8 cellular contexts compared by ENCODE assay signal in genomic region chr17:4142107-4142900, GRCh38. TPM values are rescaled to one million over a fixed set of nuclear protein-coding genes. Genes with fewer than 3 reads are reported as not detected.
A peak's percentile ranks its signal among the peaks of the same experiment; 100 is the strongest.
DNase-seq lines count a peak whose midpoint lies in the region; ATAC-seq, FAIRE-seq and TF ChIP-seq lines count a peak whose summit lies in the region.

No MANE protein-coding gene starts in this region.

- peak overlapping the region; percentile 85 for H3K4me2 ChIP-seq in A549

- no peaks in the 10 kb centered on the region for H3K27me3 ChIP-seq in stomach smooth muscle (ENCODE audit: control insufficient read depth in 1 of 2, insufficient read depth in 2 of 2, low read length in 2 of 2)

- no peak for TF ChIP-seq POLR2A in A549 (IDR thresholded peaks at IDR 0.05; ENCODE audit: low read length)

- peak; percentile 8 to 9; a peak in 5 of 6 replicates for ATAC-seq in A549
- ATAC-seq in GM18868 (IDR thresholded peaks at IDR 0.05; ENCODE audit: unreplicated experiment) = peak; percentile 21
- ATAC-seq in HG03196 (IDR thresholded peaks at IDR 0.05; ENCODE audit: unreplicated experiment) = peak; percentile 18
- ATAC-seq in mucosa of descending colon = peak; percentile 15

- DNase-seq in A549 (ENCODE audit: low read depth in 1 of 2, low spot score in 1 of 2) = peak in 1 of 2 experiments; percentile 14
- DNase-seq in effector CD8-positive, alpha-beta T cell (lab: John Stamatoyannopoulos, UW) = peak; percentile 25
- peak; percentile 54 to 83 (median 74) for DNase-seq in mucosa of descending colon
- DNase-seq in SIG-M5 (lab: John Stamatoyannopoulos, UW) = no peak

- no peaks in the 10 kb centered on the region for H3K36me3 ChIP-seq in mucosa of descending colon (ENCODE audit: low read depth)
- peaks cover 2 to 3% of the 10 kb centered on the region in 2 donors for H3K36me3 ChIP-seq in stomach smooth muscle (ENCODE audit: control insufficient read depth in 2 of 2, insufficient read depth in 2 of 2, low read length in 2 of 2)

- CTCF ChIA-PET in A549 (lab: Yijun Ruan, JAX) = interaction anchor here (0.7 to 5.0 kb wide), 6 partner anchors 11 to 281 kb away, joined by 3 to 36 read pairs (median 3); no protein-coding TSS in a partner anchor

- TF ChIP-seq EP300 in A549 (IDR thresholded peaks at IDR 0.05) = no peak

- POLR2A ChIA-PET in A549 (lab: Yijun Ruan, JAX) = interaction anchor here (0.6 to 4.1 kb wide), 10 partner anchors 8 to 177 kb away, joined by 3 to 54 read pairs (median 7); no protein-coding TSS in a partner anchor

- TF ChIP-seq CTCF in A549 (IDR thresholded peaks at IDR 0.05) (no peak), WI38 (IDR thresholded peaks at IDR 0.05; ENCODE audit: low read depth, low read length) (no peak), mucosa of descending colon (IDR thresholded peaks at IDR 0.05) (no peak)

- WGBS in A549 (ENCODE audit: missing lambda C conversion rate) = 5% methylated on average over 25 of the region's 56 CpGs

- H3K9ac ChIP-seq in stomach smooth muscle (ENCODE audit: low read length in 2 of 2) = peak overlapping the region; percentile 88 to 100

- intact Hi-C loops in mucosa of descending colon (cut with DNase I, micrococcal nuclease) = no loop called here

- H3K4me3 ChIP-seq in A549 (peak overlapping the region; percentile 91), WI38 (ENCODE audit: low read depth, low read length) (peak overlapping the region; percentile 83), mucosa of descending colon (peak overlapping the region; percentile 96), stomach smooth muscle (ENCODE audit: low read length in 2 of 2) (peak overlapping the region; percentile 83 to 95)

- TF ChIP-seq RAD21 in A549 (conservative IDR thresholded peaks at IDR 0.05 in 1 of 2, IDR thresholded peaks at IDR 0.05 in 1 of 2) = no peak

- H3K27ac ChIP-seq in A549 = peak overlapping the region; percentile 86 to 99
- H3K27ac ChIP-seq in stomach smooth muscle (ENCODE audit: low read length) = peak overlapping the region; percentile 100

- peaks cover 27% of the 10 kb centered on the region for H3K4me1 ChIP-seq in A549
- peaks cover 52% of the 10 kb centered on the region for H3K4me1 ChIP-seq in mucosa of descending colon (ENCODE audit: low read depth)
- H3K4me1 ChIP-seq in stomach smooth muscle (ENCODE audit: control insufficient read depth, insufficient read depth, low read length) = peaks cover 22% of the 10 kb centered on the region

- FAIRE-seq in A549 (lab: Jason Lieb, UNC) = no peak

- H3K9me3 ChIP-seq in A549 = no peaks in the 10 kb centered on the region
- H3K9me3 ChIP-seq in mucosa of descending colon = no peaks in the 10 kb centered on the region
- H3K9me3 ChIP-seq in stomach smooth muscle (ENCODE audit: control insufficient read depth in 2 of 2, low read length in 2 of 2) = no peaks in the 10 kb centered on the region

TF ChIP-seq in A549, 52 proteins besides CTCF, POLR2A, EP300 and RAD21:
- TF ChIP-seq NFE2L2 (conservative IDR thresholded peaks at IDR 0.05; ENCODE audit: low read length) (no peak), RARB (CRISPR knock-in tag; IDR thresholded peaks at IDR 0.05) (no peak), CHD4 (IDR thresholded peaks at IDR 0.05; ENCODE audit: borderline replicate concordance) (no peak), FOSB (CRISPR knock-in tag; IDR thresholded peaks at IDR 0.05) (no peak), PHF8 (IDR thresholded peaks at IDR 0.05; ENCODE audit: borderline replicate concordance, low read depth) (peak; percentile 28), ESRRA (IDR thresholded peaks at IDR 0.05; ENCODE audit: borderline replicate concordance, low read length) (no peak)
TF ChIP-seq in A549: peak in this region for 1.

RNA-seq across cellular contexts. Expression of gene ZZEF1, which starts 0.5 kb away (rescaled TPM):
- polyA plus RNA-seq in A549 (2011; rRNA removed) (22.2 and 36.1 TPM in 2 replicates), A549 (2017; fragmentation: RNase III; extraction: RNeasy Plus Mini Kit Qiagen cat#74134 plus additional on column Dnase treatment) (10.6 to 13.6 TPM (median 11.7 TPM) in 3 replicates)
- 8.6 and 10.8 TPM in 2 replicates for polyA plus RNA-seq in A549 (2012; cell fraction: cytosol; rRNA removed)
- polyA plus RNA-seq in A549 (2012; cell fraction: nucleus; rRNA removed) = 26.5 and 32.1 TPM in 2 replicates
- 121 and 132 TPM in 2 replicates for polyA minus RNA-seq in A549 (2011; rRNA and poly(A)+ RNA removed)
- 100 to 1,000 TPM; 124 to 192 (median 155) TPM for total RNA-seq in mucosa of descending colon

RNA-seq across cellular contexts. Expression of gene CYB5D2, which starts 0.7 kb away (rescaled TPM):
- 19.4 and 21.2 TPM in 2 replicates for polyA plus RNA-seq in A549 (2011; rRNA removed)
- 19.2 and 21.9 TPM in 2 replicates for polyA plus RNA-seq in A549 (2012; cell fraction: cytosol; rRNA removed)
- 12.0 and 17.9 TPM in 2 replicates for polyA plus RNA-seq in A549 (2012; cell fraction: nucleus; rRNA removed)
- polyA plus RNA-seq in A549 (2017; fragmentation: RNase III; extraction: RNeasy Plus Mini Kit Qiagen cat#74134 plus additional on column Dnase treatment) = 15.7 to 22.0 TPM (median 19.4 TPM) in 3 replicates
- polyA minus RNA-seq in A549 (2011; rRNA and poly(A)+ RNA removed) = 18.9 and 21.3 TPM in 2 replicates
- total RNA-seq in mucosa of descending colon = 10 to 100 TPM in 2 of 3 donors, 1 to 10 TPM in 1; 9.7 to 15.4 (median 14.1) TPM
